8 cellular contexts compared by ENCODE assay signal in the genomic region with DNA sequence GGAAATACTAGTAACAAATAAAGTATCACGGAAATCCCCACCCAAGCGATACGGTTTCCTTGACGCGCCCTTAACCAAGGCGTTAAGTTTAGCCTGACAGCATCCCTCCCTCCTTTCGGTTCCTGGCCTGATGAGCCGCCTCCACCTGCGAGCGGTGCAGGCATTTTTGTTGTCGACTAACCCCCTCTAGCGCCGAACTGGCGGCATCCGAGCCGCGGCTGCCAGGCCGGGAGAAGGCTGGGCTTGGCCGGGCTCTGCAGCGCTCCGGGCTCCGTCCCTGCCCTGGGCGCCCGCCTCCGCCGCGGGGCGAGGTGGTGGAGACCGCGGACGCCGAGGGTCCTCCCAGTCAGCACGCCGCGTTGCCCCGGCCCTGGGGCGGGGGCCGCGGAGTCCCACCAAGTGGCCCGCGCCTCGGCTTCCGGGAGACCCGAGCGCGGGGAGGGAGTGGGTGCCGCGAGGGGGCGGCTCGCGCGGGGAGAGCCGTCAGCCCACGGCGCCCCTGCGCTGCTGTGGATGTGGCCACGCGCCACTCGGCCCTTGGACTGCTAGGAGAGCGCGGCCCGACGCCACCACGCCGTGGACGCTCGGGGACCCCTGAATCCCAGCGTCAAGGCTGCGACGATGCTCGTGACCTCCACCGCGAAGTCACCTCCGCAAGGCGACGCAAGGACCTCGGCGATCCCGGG. TPM values are rescaled to one million over a fixed set of nuclear protein-coding genes. Genes with fewer than 3 reads are reported as not detected.
A peak's percentile ranks its signal among the peaks of the same experiment; 100 is the strongest.
DNase-seq lines count a peak whose midpoint lies in the region; ATAC-seq, FAIRE-seq and TF ChIP-seq lines count a peak whose summit lies in the region.

No MANE protein-coding gene starts in this region.

- H3K9ac ChIP-seq in H1 (replicated peaks in 1 of 4; ENCODE audit: extremely low read depth in 1 of 4, low read depth in 3 of 4, low read length in 3 of 4): peak overlapping the region in 1 of 4 experiments; percentile 50; a peak in 1 of 7 replicates

- no peak overlapping the region for H3K56ac ChIP-seq in H1 (replicated peaks; ENCODE audit: insufficient read length, low read depth, low read length)

- peak overlapping the region; percentile 64; the same call in 1 of the 2 replicates for H2BK12ac ChIP-seq in H1 (ENCODE audit: low read depth, low read length)

- no peaks in the 10 kb centered on the region for H3K36me3 ChIP-seq in H1 (ENCODE audit: control insufficient read depth in 2 of 4, insufficient read depth in 4 of 4, low read length in 3 of 4)

- CTCF ChIA-PET in H1 (lab: Charles Lee; ENCODE audit: partially characterized antibody): interaction anchor here (0.6 to 1.4 kb wide), 3 partner anchors 12 to 510 kb away, joined by 3 to 4 read pairs (median 3); no protein-coding TSS in a partner anchor

- no peak for TF ChIP-seq EP300 in H1 (IDR thresholded peaks at IDR 0.05; ENCODE audit: borderline replicate concordance in 1 of 2, low read depth in 2 of 2, low read length in 2 of 2)

- no peak overlapping the region for H4K5ac ChIP-seq in H1 (ENCODE audit: insufficient read length, low read depth, low read length)

- peaks cover 0 to 30% (median 20%) of the 10 kb centered on the region in 4 experiments; a peak in 6 of 7 replicates for H3K27me3 ChIP-seq in H1 (replicated peaks in 1 of 4; ENCODE audit: control insufficient read depth in 3 of 4, extremely low read depth in 1 of 4, insufficient read depth in 3 of 4, low read length in 3 of 4)

- H4K91ac ChIP-seq in H1 (replicated peaks; ENCODE audit: insufficient read length, low read length): peak overlapping the region; percentile 65

- peak overlapping the region; percentile 73 for H4K8ac ChIP-seq in H1 (ENCODE audit: extremely low read depth, insufficient read depth, low read length)

- peak overlapping the region; percentile 66 to 86 (median 74) for H3K4me3 ChIP-seq in H1 (ENCODE audit: extremely low read depth in 1 of 4, insufficient read depth in 2 of 4, low read depth in 3 of 4, low read length in 4 of 4)

- POLR2A ChIA-PET in H1 (lab: Charles Lee; ENCODE audit: partially characterized antibody): no interaction called here

- H2AK5ac ChIP-seq in H1 (ENCODE audit: low read depth, low read length): no peak overlapping the region

- 2% methylated on average over 36 of the region's 79 CpGs; no CpG with 5 or more reads in 1 of the 2 experiments for WGBS in H1 (ENCODE audit: extremely low coverage in 1 of 2, insufficient coverage in 1 of 2, insufficient read length in 1 of 2, insufficient replicate concordance in 2 of 2, low coverage in 1 of 2, low lambda C conversion rate in 2 of 2, missing lambda C conversion rate in 1 of 2), 2 experiments

- H3K14ac ChIP-seq in H1 (ENCODE audit: insufficient read length): no peak overlapping the region

- H3K4me1 ChIP-seq in H1 (replicated peaks in 1 of 4; ENCODE audit: control insufficient read depth in 3 of 4, insufficient read depth in 4 of 4, low read length in 3 of 4): peaks cover 0 to 3% (median 0%) of the 10 kb centered on the region in 4 experiments; a peak in 2 of 7 replicates

- H2BK15ac ChIP-seq in H1 (ENCODE audit: low read length): no peak overlapping the region; the same call in 1 of the 2 replicates

- H3K79me1 ChIP-seq in H1 (ENCODE audit: low read depth, low read length): no peaks in the 10 kb centered on the region

- no peak overlapping the region for H3K23ac ChIP-seq in H1 (ENCODE audit: insufficient read length)

- H3K23me2 ChIP-seq in H1 (ENCODE audit: low read depth, low read length): peaks cover 20% of the 10 kb centered on the region

- peak; percentile 99 for ATAC-seq in HG02571 (IDR thresholded peaks at IDR 0.05; ENCODE audit: unreplicated experiment)

- H3K9me3 ChIP-seq in H1 (ENCODE audit: insufficient read depth in 2 of 2, low read depth in 1 of 2, low read length in 1 of 2): no peaks in the 10 kb centered on the region

- no peak overlapping the region for H2BK20ac ChIP-seq in H1 (ENCODE audit: low read length)

- FAIRE-seq in H1 (lab: Jason Lieb, UNC): peak; percentile 45

- TF ChIP-seq RAD21 in H1 (IDR thresholded peaks at IDR 0.05 in 1 of 2, conservative IDR thresholded peaks at IDR 0.05 in 1 of 2; ENCODE audit: low read depth in 2 of 2, low read length in 2 of 2): peak; percentile 89 to 94

- no peak overlapping the region for H3K27ac ChIP-seq in H1 (ENCODE audit: low read depth, low read length)

- no peaks in the 10 kb centered on the region for H4K20me1 ChIP-seq in H1 (replicated peaks in 1 of 2; ENCODE audit: control insufficient read depth in 1 of 2, insufficient read depth in 2 of 2, low read length in 2 of 2)

- H2BK5ac ChIP-seq in H1 (ENCODE audit: low read depth, low read length): no peak overlapping the region; the same call in 1 of the 2 replicates

- peak overlapping the region; percentile 91 for H2AFZ ChIP-seq in H1 (ENCODE audit: low read length)

- peak overlapping the region; percentile 94 to 100 for H3K4me2 ChIP-seq in H1 (ENCODE audit: insufficient read depth in 1 of 2, low read depth in 2 of 2, low read length in 2 of 2)

- H3K79me2 ChIP-seq in H1 (ENCODE audit: control insufficient read depth in 1 of 2, insufficient read depth in 2 of 2, low read length in 2 of 2): no peaks in the 10 kb centered on the region

- no peak for TF ChIP-seq POLR2A in H1 (IDR thresholded peaks at IDR 0.05; ENCODE audit: control extremely low read depth in 1 of 2, low read depth in 2 of 2, low read length in 2 of 2)

- DNase-seq in activated CD4-positive, alpha-beta T cell treated with anti-CD3 and anti-CD28 coated beads for 24 hours (ENCODE audit: low read depth in 2 of 2): peak; percentile 20 to 47
- no peak for DNase-seq in activated CD4-positive, alpha-beta T cell treated with anti-CD3 and anti-CD28 coated beads, Interleukin-2, amount 50 U/mL, for 4 hours
- peak; percentile 58 for DNase-seq in NCI-H1048 (lab: John Stamatoyannopoulos, UW)
- peak; percentile 60 for DNase-seq in UCSD-AML1 (lab: John Stamatoyannopoulos, UW; ENCODE audit: unreplicated experiment)
- DNase-seq in H1 (ENCODE audit: low read depth in 1 of 2, low spot score in 2 of 2): peak; percentile 70 to 89
- DNase-seq in lung microvascular endothelial cell (ENCODE audit: low read depth in 2 of 2): peak; percentile 67 to 81
- DNase-seq in stimulated activated CD8-positive, alpha-beta memory T cell treated with anti-CD3 and anti-CD28 coated beads, Interleukin-2, amount 100 ng/mL, for 48 hours (ENCODE audit: low read depth in 2 of 2): peak; percentile 27 to 39

- no peak overlapping the region for H2BK120ac ChIP-seq in H1 (replicated peaks; ENCODE audit: low read depth, low read length)

- 0 out of 2 replicates have a peak overlapping the region, but pooled peaks have one; percentile 28 for H3K18ac ChIP-seq in H1 (ENCODE audit: extremely low read depth, low read length)

- TF ChIP-seq CTCF in H1 (IDR thresholded peaks at IDR 0.05; ENCODE audit: control extremely low read depth in 1 of 3, insufficient read depth in 1 of 3, low read depth in 1 of 3, low read length in 3 of 3): peak; percentile 70 to 78 (median 74)

- H3K4ac ChIP-seq in H1 (replicated peaks; ENCODE audit: insufficient read length, low read depth, low read length): no peak overlapping the region

TF ChIP-seq in H1, 55 proteins besides CTCF, POLR2A, EP300 and RAD21 (continues in another document):
- TF ChIP-seq RFX5 (IDR thresholded peaks at IDR 0.05; ENCODE audit: borderline replicate concordance, low read depth, low read length): no peak
- TF ChIP-seq CEBPB (IDR thresholded peaks at IDR 0.05; ENCODE audit: low read depth, low read length): no peak

RNA-seq across cellular contexts. Expression of a gene that starts 1.1 kb away (rescaled TPM):
- 2.8 and 3.2 TPM in 2 replicates for total RNA-seq in H1 (2021; fragmentation: NEBNext Ultra II Directional; extraction: Animal tissue kit (Norgen Biotek cat#: 25700))
- 0.49 and 0.83 TPM in 2 replicates for polyA plus RNA-seq in H1 (2011; rRNA removed)
- 1.1 TPM for polyA plus RNA-seq in H1 (2011; cell fraction: cytosol; rRNA removed)
- 0.90 TPM for polyA plus RNA-seq in H1 (2011; cell fraction: nucleus; rRNA removed)
- 1.3 to 3.4 TPM (median 1.5 TPM) in 4 replicates for polyA plus RNA-seq in H1 (2012, experiment 1 of 2)
- polyA plus RNA-seq in H1 (2012, experiment 2 of 2): 0.81 TPM
- polyA plus RNA-seq in H1 (2013, experiment 1 of 2): 1.3 TPM
- polyA plus RNA-seq in H1 (2013, experiment 2 of 2): 1.4 TPM
- polyA minus RNA-seq in H1 (2011; rRNA and poly(A)+ RNA removed): 5.1 and 5.9 TPM in 2 replicates
- polyA minus RNA-seq in H1 (2011; cell fraction: cytosol; rRNA and poly(A)+ RNA removed): 3.4 TPM
- polyA minus RNA-seq in H1 (2011; cell fraction: nucleus; rRNA and poly(A)+ RNA removed): 13.2 TPM
- under 0.01 TPM in 1 of 2 replicates, not detected in the other for total RNA-seq in lung microvascular endothelial cell

Comparison
In these comparisons a context has a peak if more than half of its experiments do, and no peak if none do; other contexts are left out.
1. DNase-seq: peak in activated CD4-positive, alpha-beta T cell treated with anti-CD3 and anti-CD28 coated beads for 24 hours (2 of 2), NCI-H1048 (single experiment), UCSD-AML1 (single experiment), H1 (2 of 2), lung microvascular endothelial cell (2 of 2) and stimulated activated CD8-positive, alpha-beta memory T cell treated with anti-CD3 and anti-CD28 coated beads, Interleukin-2, amount 100 ng/mL, for 48 hours (2 of 2); none in activated CD4-positive, alpha-beta T cell treated with anti-CD3 and anti-CD28 coated beads, Interleukin-2, amount 50 U/mL, for 4 hours (0 of 2).